Comparison of ENCODE assay signal across 8 cellular contexts in genomic region chr6:106973841-106974336, GRCh38. TPM values are rescaled to one million over a fixed set of nuclear protein-coding genes. Genes with fewer than 3 reads are reported as not detected.
A peak's percentile ranks its signal among the peaks of the same experiment; 100 is the strongest.
DNase-seq lines count a peak whose midpoint lies in the region; ATAC-seq and TF ChIP-seq lines count a peak whose summit lies in the region.

No MANE protein-coding gene starts in this region.

- peak in 1 of 2 donors; percentile 12 for ATAC-seq in activated T-cell treated with anti-CD3 and anti-CD28 coated beads, Interleukin-2, amount 50 U/mL, for 72 hours (replicated peaks in 1 of 2)
- ATAC-seq in GM21367 (IDR thresholded peaks at IDR 0.05; ENCODE audit: unreplicated experiment) = no peak

- H3K9me3 Mint-ChIP-seq in CD8-positive, alpha-beta memory T cell = no peaks in the 10 kb centered on the region
- no peaks in the 10 kb centered on the region for H3K9me3 Mint-ChIP-seq in activated T-cell treated with anti-CD3 and anti-CD28 coated beads, Interleukin-2, amount 50 U/mL, for 72 hours

- POLR2A ChIA-PET in CD8-positive, alpha-beta memory T cell (lab: Charles Lee) = no interaction called here

- H3K36me3 ChIP-seq in CD8-positive, alpha-beta memory T cell (ENCODE audit: insufficient read depth, low read length) = no peaks in the 10 kb centered on the region
- H3K36me3 ChIP-seq in suprapubic skin = no peaks in the 10 kb centered on the region

- no peaks in the 10 kb centered on the region for H3K9me3 ChIP-seq in CD8-positive, alpha-beta memory T cell (ENCODE audit: low read length)
- no peaks in the 10 kb centered on the region for H3K9me3 ChIP-seq in suprapubic skin

- no peak overlapping the region for H3K27ac ChIP-seq in CD8-positive, alpha-beta memory T cell (ENCODE audit: low read depth, low read length)
- H3K27ac ChIP-seq in suprapubic skin = peak overlapping the region; percentile 64

- peaks cover 6 to 24% (median 11%) of the 10 kb centered on the region in 3 donors for H3K4me1 Mint-ChIP-seq in CD8-positive, alpha-beta memory T cell
- H3K4me1 Mint-ChIP-seq in activated T-cell treated with anti-CD3 and anti-CD28 coated beads, Interleukin-2, amount 50 U/mL, for 72 hours (ENCODE audit: low read depth) = peaks cover 16% of the 10 kb centered on the region

- TF ChIP-seq EP300 in suprapubic skin (IDR thresholded peaks at IDR 0.05) = no peak

- H3K27me3 Mint-ChIP-seq in CD8-positive, alpha-beta memory T cell = peaks cover 54 to 67% of the 10 kb centered on the region in 2 donors
- peaks cover 52% of the 10 kb centered on the region for H3K27me3 Mint-ChIP-seq in activated T-cell treated with anti-CD3 and anti-CD28 coated beads, Interleukin-2, amount 50 U/mL, for 72 hours (ENCODE audit: low read depth)

- TF ChIP-seq CTCF in suprapubic skin (IDR thresholded peaks at IDR 0.05) = no peak

- DNase-seq in CD8-positive, alpha-beta memory T cell = no peak
- peak; percentile 40 for DNase-seq in HuH-7.5 (ENCODE audit: low spot score)
- DNase-seq in activated T-cell treated with anti-CD3 and anti-CD28 coated beads, Interleukin-2, amount 50 U/mL, for 72 hours = peak in 1 of 2 donors; percentile 2
- peak; percentile 77 for DNase-seq in left kidney (ENCODE audit: low read depth, low spot score)
- no peak for DNase-seq in suprapubic skin (ENCODE audit: low spot score in 2 of 2)
- DNase-seq in central memory CD4-positive, alpha-beta T cell = no peak
- no peak for DNase-seq in COR-L47 (lab: John Stamatoyannopoulos, UW)

- peaks cover 8% of the 10 kb centered on the region for H3K4me1 ChIP-seq in CD8-positive, alpha-beta memory T cell (ENCODE audit: insufficient read depth, low read length)
- H3K4me1 ChIP-seq in suprapubic skin = peaks cover 32% of the 10 kb centered on the region

- WGBS in suprapubic skin = 0% methylated on average over 15 of the region's 31 CpGs

- H3K27me3 ChIP-seq in CD8-positive, alpha-beta memory T cell (ENCODE audit: insufficient read depth, low read length, poor library complexity, severe bottlenecking) = peaks cover 22% of the 10 kb centered on the region
- peaks cover 52% of the 10 kb centered on the region for H3K27me3 ChIP-seq in suprapubic skin

- CTCF ChIA-PET in CD8-positive, alpha-beta memory T cell (lab: Charles Lee) = no interaction called here

- peak overlapping the region; percentile 15 for H3K4me3 ChIP-seq in CD8-positive, alpha-beta memory T cell (ENCODE audit: low read length)
- H3K4me3 ChIP-seq in suprapubic skin = peak overlapping the region; percentile 77

- no peaks in the 10 kb centered on the region for H3K36me3 Mint-ChIP-seq in CD8-positive, alpha-beta memory T cell
- no peaks in the 10 kb centered on the region for H3K36me3 Mint-ChIP-seq in activated T-cell treated with anti-CD3 and anti-CD28 coated beads, Interleukin-2, amount 50 U/mL, for 72 hours (ENCODE audit: insufficient read depth in 2 of 2)

- peak overlapping the region; percentile 27 to 78 (median 67) for H3K4me3 Mint-ChIP-seq in CD8-positive, alpha-beta memory T cell
- peak overlapping the region; percentile 83 for H3K4me3 Mint-ChIP-seq in activated T-cell treated with anti-CD3 and anti-CD28 coated beads, Interleukin-2, amount 50 U/mL, for 72 hours

- no peak for TF ChIP-seq POLR2A in suprapubic skin (IDR thresholded peaks at IDR 0.05)

- no peak overlapping the region for H3K27ac Mint-ChIP-seq in CD8-positive, alpha-beta memory T cell
- no peak overlapping the region for H3K27ac Mint-ChIP-seq in activated T-cell treated with anti-CD3 and anti-CD28 coated beads, Interleukin-2, amount 50 U/mL, for 72 hours

RNA-seq across cellular contexts. Expression of gene CD24, which starts 0.6 kb away (rescaled TPM):
- not detected for total RNA-seq in CD8-positive, alpha-beta memory T cell
- not detected for polyA plus RNA-seq in CD8-positive, alpha-beta memory T cell
- total RNA-seq in activated T-cell treated with anti-CD3 and anti-CD28 coated beads, Interleukin-2, amount 50 U/mL, for 72 hours = 1 to 10 TPM in 1 of 2 donors, under 1 TPM in 1; 0.34 to 1.3 TPM
- total RNA-seq in suprapubic skin = 100 to 1,000 TPM in 2 of 4 donors, 10 to 100 TPM in 2; 27.2 to 186 (median 99.2) TPM

RNA-seq across cellular contexts. Expression of gene MTRES1, which starts 54.1 kb away (rescaled TPM):
- total RNA-seq in CD8-positive, alpha-beta memory T cell = 10 to 100 TPM; 17.5 to 21.4 TPM
- polyA plus RNA-seq in CD8-positive, alpha-beta memory T cell = 19.2 TPM
- 10 to 100 TPM; 15.4 to 18.0 TPM for total RNA-seq in activated T-cell treated with anti-CD3 and anti-CD28 coated beads, Interleukin-2, amount 50 U/mL, for 72 hours
- 10 to 100 TPM in 1 of 4 donors, 1 to 10 TPM in 3; 6.7 to 11.2 (median 8.5) TPM for total RNA-seq in suprapubic skin

Comparison
In these comparisons a context has a peak if more than half of its experiments do, and no peak if none do; other contexts are left out.
1. DNase-seq: peak in HuH-7.5 (single experiment) and left kidney (single experiment); none in CD8-positive, alpha-beta memory T cell (0 of 5), suprapubic skin (0 of 2), central memory CD4-positive, alpha-beta T cell (single experiment) and COR-L47 (single experiment).
2. RNA of gene CD24, which starts 0.6 kb away (total RNA-seq): 27.2 to 186 TPM in suprapubic skin; 0.34 to 1.3 TPM in activated T-cell treated with anti-CD3 and anti-CD28 coated beads, Interleukin-2, amount 50 U/mL, for 72 hours and not detected in CD8-positive, alpha-beta memory T cell; every median in the first group is over 10 times any median in the second.